In genomic region chr19:52640916-52641315, GRCh38 we compare ENCODE assay signal across 24 cellular contexts. TPM values are rescaled to one million over a fixed set of nuclear protein-coding genes. Genes with fewer than 3 reads are reported as not detected.
A peak's percentile ranks its signal among the peaks of the same experiment; 100 is the strongest.
DNase-seq lines count a peak whose midpoint lies in the region; ATAC-seq and TF ChIP-seq lines count a peak whose summit lies in the region.
"Had no signal": no experiment of that assay in that cellular context is flagged by ENCODE, and none has a peak within 500 bp of the region (broad histone marks: within the 10 kb centered on the region; RNA-seq: fewer than 3 reads in every experiment).

No MANE protein-coding gene starts in this region.

- no peak for TF ChIP-seq RAD21 in SK-N-SH (IDR thresholded peaks at IDR 0.05; ENCODE audit: low read length)

- peaks cover 9% of the 10 kb centered on the region for H3K36me3 Mint-ChIP-seq in type B pancreatic cell

- TF ChIP-seq POLR2A in transverse colon (IDR thresholded peaks at IDR 0.05) = no peak

- intact Hi-C loops in transverse colon (cut with DNase I; ENCODE audit: low total_unique reads) = no loop called here

- DNase-seq in SK-N-SH = peak; percentile 78
- DNase-seq in NCI-H82 treated with DMSO at 0.1 percent for 48 hours (lab: John Stamatoyannopoulos, UW; ENCODE audit: unreplicated experiment) = peak; percentile 75
- DNase-seq in hepatocyte (ENCODE audit: low spot score) = peak; percentile 33
- no peak for DNase-seq in type B pancreatic cell (ENCODE audit: extremely low spot score, unreplicated experiment)
- DNase-seq in effector CD8-positive, alpha-beta T cell (lab: John Stamatoyannopoulos, UW) = no peak
- DNase-seq in transverse colon = no peak
- DNase-seq in SIG-M5 treated with dmso at 0.1 percent for 504 hours (lab: John Stamatoyannopoulos, UW; ENCODE audit: unreplicated experiment) = no peak
- DNase-seq: 8988T; activated CD4-positive, CD25-positive, alpha-beta regulatory T cell; activated T-cell treated with anti-CD3 and anti-CD28 coated beads, Interleukin-2, amount 50 U/mL, for 4 hours; effector memory CD8-positive, alpha-beta T cell; IMR-90; kidney; mammary epithelial cell; naive thymus-derived CD4-positive, alpha-beta T cell; NCI-H1930; NCI-H510A treated with DMSO at 0.1 percent for 48 hours; SHP77 treated with DMSO at 0.1 percent for 48 hours; stimulated activated naive CD4-positive, alpha-beta T cell treated with Interleukin-2 at 50 U/mL for 16 hours had no signal

- H3K9me3 Mint-ChIP-seq in type B pancreatic cell = peaks cover 6% of the 10 kb centered on the region
- H3K9me3 Mint-ChIP-seq: effector memory CD8-positive, alpha-beta T cell had no signal

- no peak overlapping the region for H3K4me3 ChIP-seq in SK-N-SH (ENCODE audit: low read depth in 2 of 2, low read length in 1 of 2)
- H3K4me3 ChIP-seq in hepatocyte = no peak overlapping the region
- no peak overlapping the region for H3K4me3 ChIP-seq in transverse colon
- H3K4me3 ChIP-seq: BLaER1 treated with 17β-estradiol and CSF1 and Interleukin-3, amounts not matched to agents 10 nM and 100 nM; tibial nerve had no signal

- in situ Hi-C loops in transverse colon (cut with MboI; ENCODE audit: low pct_ligation_motif_present in 1 of 4, low pct_unique_long_range_greater_than_20kb in 1 of 4, low sequenced_read_pairs in 3 of 4) = no loop called here

- H3K4me1 Mint-ChIP-seq in type B pancreatic cell (ENCODE audit: unreplicated experiment) = peaks cover 27% of the 10 kb centered on the region

- WGBS in SK-N-SH (ENCODE audit: low lambda C conversion rate) = 46% methylated on average over 14 of the region's 14 CpGs
- 71% methylated on average over 14 of the region's 14 CpGs for WGBS in hepatocyte (ENCODE audit: low lambda C conversion rate, missing lambda C conversion rate)
- 81 to 84% methylated on average over 4 to 8 of the region's 14 CpGs for WGBS in transverse colon (ENCODE audit: low coverage in 1 of 2), 2 donors

- no peak overlapping the region for H3K4me2 ChIP-seq in SK-N-SH
- H3K4me2 ChIP-seq in hepatocyte = no peak overlapping the region
- H3K4me2 ChIP-seq: BLaER1 treated with 17β-estradiol and CSF1 and Interleukin-3, amounts not matched to agents 10 nM and 100 nM had no signal

- TF ChIP-seq EP300 in SK-N-SH (IDR thresholded peaks at IDR 0.05; ENCODE audit: borderline replicate concordance in 1 of 2, low read depth in 1 of 2, low read length in 1 of 2) (no peak), transverse colon (IDR thresholded peaks at IDR 0.05; ENCODE audit: low read depth) (no peak)

- no peak for TF ChIP-seq CTCF in SK-N-SH (IDR thresholded peaks at IDR 0.05)
- TF ChIP-seq CTCF in hepatocyte (IDR thresholded peaks at IDR 0.05; ENCODE audit: poor library complexity) = no peak
- no peak for TF ChIP-seq CTCF in type B pancreatic cell (conservative IDR thresholded peaks at IDR 0.05)
- TF ChIP-seq CTCF in transverse colon (IDR thresholded peaks at IDR 0.05) = no peak

- H2AFZ ChIP-seq in SK-N-SH (ENCODE audit: low read depth) (no peak overlapping the region), hepatocyte (no peak overlapping the region)

- POLR2A ChIA-PET in SK-N-SH (lab: Yijun Ruan, JAX) = no interaction called here

- H3K27me3 Mint-ChIP-seq in type B pancreatic cell = no peaks in the 10 kb centered on the region
- H3K27me3 Mint-ChIP-seq: activated naive CD4-positive, alpha-beta T cell treated with anti-CD3 and anti-CD28 coated beads, Interleukin-2, amount 50 U/mL, for 24 hours; effector memory CD8-positive, alpha-beta T cell; naive thymus-derived CD4-positive, alpha-beta T cell had no signal

- H3K4me3 Mint-ChIP-seq in type B pancreatic cell = peak overlapping the region; percentile 54
- H3K4me3 Mint-ChIP-seq: activated naive CD4-positive, alpha-beta T cell treated with anti-CD3 and anti-CD28 coated beads, Interleukin-2, amount 50 U/mL, for 24 hours; activated T-cell treated with anti-CD3 and anti-CD28 coated beads, Interleukin-2, amount 50 U/mL, for 4 hours; effector memory CD8-positive, alpha-beta T cell had no signal

- H3K27me3 ChIP-seq in SK-N-SH (ENCODE audit: insufficient read depth) (no peaks in the 10 kb centered on the region), hepatocyte (no peaks in the 10 kb centered on the region), transverse colon (no peaks in the 10 kb centered on the region)
- H3K27me3 ChIP-seq: BLaER1 treated with 17β-estradiol and CSF1 and Interleukin-3, amounts not matched to agents 10 nM and 100 nM; tibial nerve had no signal

- H3K79me2 ChIP-seq in SK-N-SH (ENCODE audit: insufficient read depth) (peaks cover 11% of the 10 kb centered on the region; the same call in 1 of the 2 replicates), hepatocyte (peaks cover 12% of the 10 kb centered on the region)

- H3K27ac ChIP-seq in SK-N-SH (ENCODE audit: low read depth in 2 of 2, low read length in 1 of 2) = no peak overlapping the region
- H3K27ac ChIP-seq in hepatocyte = peak overlapping the region; percentile 57
- no peak overlapping the region for H3K27ac ChIP-seq in transverse colon
- H3K27ac ChIP-seq: BLaER1 treated with 17β-estradiol and CSF1 and Interleukin-3, amounts not matched to agents 10 nM and 100 nM; HL-60; tibial nerve had no signal

- H4K20me1 ChIP-seq in SK-N-SH (ENCODE audit: insufficient read depth) (no peaks in the 10 kb centered on the region), hepatocyte (ENCODE audit: insufficient read depth, poor library complexity, severe bottlenecking) (no peaks in the 10 kb centered on the region)

- H3F3A ChIP-seq in SK-N-SH (replicated peaks; ENCODE audit: insufficient read depth) = peaks cover 16% of the 10 kb centered on the region

- peaks cover 0 to 10% of the 10 kb centered on the region in 2 experiments for H3K36me3 ChIP-seq in SK-N-SH (replicated peaks in 1 of 2; ENCODE audit: control insufficient read depth in 1 of 2, insufficient read depth in 2 of 2, low read length in 1 of 2)
- H3K36me3 ChIP-seq in hepatocyte (replicated peaks; ENCODE audit: insufficient read depth, low read depth) = no peaks in the 10 kb centered on the region
- no peaks in the 10 kb centered on the region for H3K36me3 ChIP-seq in transverse colon

- no peak for ATAC-seq in SK-N-SH treated with all-trans-retinoic acid at 6 μM for 48 hours
- ATAC-seq: activated T-cell treated with anti-CD3 and anti-CD28 coated beads, Interleukin-2, amount 50 U/mL, for 4 hours; effector memory CD8-positive, alpha-beta T cell; naive thymus-derived CD4-positive, alpha-beta T cell had no signal

- H3K27ac Mint-ChIP-seq in type B pancreatic cell = peak overlapping the region; percentile 92
- H3K27ac Mint-ChIP-seq: activated naive CD4-positive, alpha-beta T cell treated with anti-CD3 and anti-CD28 coated beads, Interleukin-2, amount 50 U/mL, for 24 hours; effector memory CD8-positive, alpha-beta T cell had no signal

- CTCF ChIA-PET in SK-N-SH (lab: Yijun Ruan, JAX) = interaction anchor here (0.6 to 1.2 kb wide), 2 partner anchors 13 to 420 kb away, joined by 3 read pairs; no protein-coding TSS in a partner anchor

- H3K9ac ChIP-seq in SK-N-SH = no peak overlapping the region
- H3K9ac ChIP-seq: BLaER1 treated with 17β-estradiol and CSF1 and Interleukin-3, amounts not matched to agents 10 nM and 100 nM had no signal

- no peaks in the 10 kb centered on the region for H3K9me3 ChIP-seq in SK-N-SH
- H3K9me3 ChIP-seq in hepatocyte (ENCODE audit: low read depth) = no peaks in the 10 kb centered on the region
- peaks cover 0 to 6% of the 10 kb centered on the region in 2 donors for H3K9me3 ChIP-seq in transverse colon

- H3K9me2 ChIP-seq in SK-N-SH = no peaks in the 10 kb centered on the region
- H3K9me2 ChIP-seq in hepatocyte (replicated peaks; ENCODE audit: insufficient read depth) = no peaks in the 10 kb centered on the region

- H3K4me1 ChIP-seq in SK-N-SH (ENCODE audit: control insufficient read depth in 1 of 2, insufficient read depth in 2 of 2, low read depth in 1 of 2, low read length in 1 of 2) (peaks cover 0 to 7% of the 10 kb centered on the region in 2 experiments; a peak in 1 of 4 replicates), hepatocyte (ENCODE audit: insufficient read depth) (peaks cover 5% of the 10 kb centered on the region), transverse colon (peaks cover 0 to 16% (median 11%) of the 10 kb centered on the region in 4 donors)

TF ChIP-seq in SK-N-SH, 30 proteins besides CTCF, POLR2A, EP300 and RAD21 (continues in another document):
- TF ChIP-seq CHD2 (IDR thresholded peaks at IDR 0.05; ENCODE audit: low read length, partially characterized antibody) (no peak), TAF1 (IDR thresholded peaks at IDR 0.05; ENCODE audit: borderline replicate concordance, low read depth, low read length) (no peak), GATA2 (CRISPR knock-in tag; IDR thresholded peaks at IDR 0.05) (no peak), GABPA (IDR thresholded peaks at IDR 0.05; ENCODE audit: low read depth) (no peak)

TF ChIP-seq in SK-N-SH treated with all-trans-retinoic acid at 6 μM for 48 hours, 23 proteins besides CTCF, POLR2A, EP300 and RAD21 (continues in another document):
- no peak for TF ChIP-seq ZFP3 (CRISPR knock-in tag; IDR thresholded peaks at IDR 0.05)
- TF ChIP-seq TCF4 (CRISPR knock-in tag; IDR thresholded peaks at IDR 0.05; ENCODE audit: borderline replicate concordance) = no peak
- TF ChIP-seq CREB5 (CRISPR knock-in tag; IDR thresholded peaks at IDR 0.05; ENCODE audit: low read depth) = no peak
- no peak for TF ChIP-seq ESRRG (CRISPR knock-in tag; IDR thresholded peaks at IDR 0.05)
- no peak for TF ChIP-seq OSR1 (CRISPR knock-in tag; IDR thresholded peaks at IDR 0.05)
- TF ChIP-seq ZC3H10 (CRISPR knock-in tag; IDR thresholded peaks at IDR 0.05) = no peak
- no peak for TF ChIP-seq TOX (CRISPR knock-in tag; IDR thresholded peaks at IDR 0.05; ENCODE audit: borderline replicate concordance)
- no peak for TF ChIP-seq GLIS3 (CRISPR knock-in tag; IDR thresholded peaks at IDR 0.05)
- no peak for TF ChIP-seq BACH2 (CRISPR knock-in tag; IDR thresholded peaks at IDR 0.05; ENCODE audit: borderline replicate concordance)
- no peak for TF ChIP-seq PPARA (CRISPR knock-in tag; IDR thresholded peaks at IDR 0.05; ENCODE audit: borderline replicate concordance)

RNA-seq across cellular contexts. Expression of gene ZNF83, which starts 2.8 kb away (rescaled TPM):
- polyA plus RNA-seq in SK-N-SH (2012; rRNA removed) (30.1 and 60.6 TPM in 2 replicates), hepatocyte (32.6 and 42.9 TPM in 2 replicates)
- polyA plus RNA-seq in SK-N-SH (2012; cell fraction: cytosol; rRNA removed) = 11.0 and 11.4 TPM in 2 replicates
- polyA plus RNA-seq in SK-N-SH (2012; cell fraction: nucleus; rRNA removed) = 139 and 292 TPM in 2 replicates
- total RNA-seq in hepatocyte (48.6 and 55.8 TPM in 2 replicates), type B pancreatic cell (ENCODE audit: low replicate concordance) (76.2 and 81.0 TPM in 2 replicates), transverse colon (10 to 100 TPM; 13.3 to 55.6 (median 26.7) TPM)

Comparison
In these comparisons a context has a peak if more than half of its experiments do, and no peak if none do; other contexts are left out.
1. DNase-seq: peak in SK-N-SH (single experiment), NCI-H82 treated with DMSO at 0.1 percent for 48 hours (single experiment) and hepatocyte (single experiment); none in type B pancreatic cell (single experiment), effector CD8-positive, alpha-beta T cell (single experiment), transverse colon (single experiment) and SIG-M5 treated with dmso at 0.1 percent for 504 hours (single experiment).